ENCODE assay signal across 8 cellular contexts in genomic region chr13:52405369-52405766, GRCh38. TPM values are rescaled to one million over a fixed set of nuclear protein-coding genes. Genes with fewer than 3 reads are reported as not detected.
DNase-seq lines count a peak whose midpoint lies in the region; ATAC-seq and TF ChIP-seq lines count a peak whose summit lies in the region.

No MANE protein-coding gene starts in this region.

- H3K36me3 ChIP-seq in heart right ventricle, result peaks cover 0 to 20% (median 0%) of the 10 kb centered on the region in 9 donors
- H3K36me3 ChIP-seq in sigmoid colon, result peaks cover 0 to 11% (median 0%) of the 10 kb centered on the region in 4 donors

- peak overlapping the region; percentile 47 for H3K4me3 ChIP-seq in GM08714 (ENCODE audit: low read length)
- H3K4me3 ChIP-seq in heart right ventricle, result peak overlapping the region; percentile 43 to 82 (median 66)
- H3K4me3 ChIP-seq in sigmoid colon, result peak overlapping the region; percentile 20 to 50 (median 42)

- no peak for DNase-seq in heart right ventricle
- DNase-seq in sigmoid colon, result no peak
- no peak for DNase-seq in posterior vena cava (ENCODE audit: low spot score)
- no peak for DNase-seq in MV-4-11 (lab: John Stamatoyannopoulos, UW)
- DNase-seq in NCI-H1694 (lab: John Stamatoyannopoulos, UW), result no peak

- TF ChIP-seq EP300 in sigmoid colon (IDR thresholded peaks at IDR 0.05), result no peak

- H3K27me3 ChIP-seq in heart right ventricle (peaks cover 0 to 19% (median 0%) of the 10 kb centered on the region in 7 donors), sigmoid colon (peaks cover 0 to 22% (median 13%) of the 10 kb centered on the region in 3 donors)

- TF ChIP-seq CTCF in VCaP (conservative IDR thresholded peaks at IDR 0.05), result no peak
- no peak for TF ChIP-seq CTCF in heart right ventricle (IDR thresholded peaks at IDR 0.05)
- no peak for TF ChIP-seq CTCF in sigmoid colon (IDR thresholded peaks at IDR 0.05)

- H3K9me3 ChIP-seq in heart right ventricle, result no peaks in the 10 kb centered on the region
- no peaks in the 10 kb centered on the region for H3K9me3 ChIP-seq in sigmoid colon

- intact Hi-C loops in heart right ventricle (cut with DNase I) (loop anchor here in 3 of 10 donors (2.0 to 5.0 kb wide), 2 partner anchors 42 to 45 kb away; partner anchors contain the start of gene VPS36 (in 2 of the 3)), sigmoid colon (cut with DNase I) (no loop called here), posterior vena cava (cut with DNase I) (no loop called here)

- H3K27ac ChIP-seq in VCaP, result peak overlapping the region; percentile 15; the same call in 1 of the 2 replicates
- peak overlapping the region; percentile 61 to 92 (median 77) for H3K27ac ChIP-seq in heart right ventricle
- peak overlapping the region in 3 of 4 donors; percentile 12 to 49 (median 23) for H3K27ac ChIP-seq in sigmoid colon

- WGBS in heart right ventricle, 2 donors, result 12 to 16% methylated on average over 14 of the region's 14 CpGs
- 10 to 24% methylated on average over 14 of the region's 14 CpGs for whole genome bisulfite sequencing in sigmoid colon, 2 donors

- no peak for TF ChIP-seq POLR2A in sigmoid colon (IDR thresholded peaks at IDR 0.05)

- peak in 6 of 8 donors; percentile 18 to 51 (median 41) for ATAC-seq in heart right ventricle
- no peak for ATAC-seq in GM18511 (IDR thresholded peaks at IDR 0.05; ENCODE audit: unreplicated experiment)

- H3K4me1 ChIP-seq in heart right ventricle, result peaks cover 0 to 36% (median 13%) of the 10 kb centered on the region in 9 donors
- H3K4me1 ChIP-seq in sigmoid colon, result peaks cover 0 to 15% (median 12%) of the 10 kb centered on the region in 4 donors

RNA-seq across cellular contexts. Expression of gene THSD1, which starts 0.6 kb away (rescaled TPM):
- total RNA-seq in heart right ventricle (1 to 10 TPM; 3.8 to 9.3 (median 6.8) TPM), sigmoid colon (1 to 10 TPM; 3.0 to 6.4 (median 4.8) TPM), posterior vena cava (1 to 10 TPM; 6.3 to 7.9 TPM)
- polyA plus RNA-seq in heart right ventricle (1 to 10 TPM; 5.2 to 6.4 TPM), sigmoid colon (1 to 10 TPM in 1 of 3 donors, under 1 TPM in 1, not detected in 1; 0.60 to 1.6 TPM)

RNA-seq across cellular contexts. Expression of gene VPS36, which starts 45.1 kb away (rescaled TPM):
- total RNA-seq in heart right ventricle (10 to 100 TPM; 25.3 to 36.5 (median 32.7) TPM), sigmoid colon (10 to 100 TPM; 52.8 to 85.0 (median 66.4) TPM), posterior vena cava (10 to 100 TPM; 38.2 to 40.7 TPM)
- polyA plus RNA-seq in heart right ventricle (10 to 100 TPM; 14.4 to 19.7 TPM), sigmoid colon (10 to 100 TPM; 22.3 to 33.1 (median 33.0) TPM)

RNA-seq across cellular contexts. Expression of gene CKAP2, which starts 49.9 kb away (rescaled TPM):
- 10 to 100 TPM in 5 of 10 donors, 1 to 10 TPM in 5; 3.8 to 15.7 (median 9.8) TPM for total RNA-seq in heart right ventricle
- 1 to 10 TPM; 1.4 to 1.8 TPM for polyA plus RNA-seq in heart right ventricle
- 10 to 100 TPM in 1 of 4 donors, 1 to 10 TPM in 3; 5.8 to 10.2 (median 7.1) TPM for total RNA-seq in sigmoid colon
- polyA plus RNA-seq in sigmoid colon, result 10 to 100 TPM in 1 of 3 donors, 1 to 10 TPM in 2; 3.0 to 10.5 (median 6.2) TPM
- 1 to 10 TPM; 5.6 to 6.1 TPM for total RNA-seq in posterior vena cava

Comparison
In these comparisons a context has a peak if more than half of its experiments do, and no peak if none do; other contexts are left out.
1. H3K27ac ChIP-seq: peak in every context shown above with its lines; median percentile 77 in heart right ventricle; 23 in sigmoid colon; 15 in VCaP.